ENCODE assay signal across 13 cellular contexts in the genomic region with DNA sequence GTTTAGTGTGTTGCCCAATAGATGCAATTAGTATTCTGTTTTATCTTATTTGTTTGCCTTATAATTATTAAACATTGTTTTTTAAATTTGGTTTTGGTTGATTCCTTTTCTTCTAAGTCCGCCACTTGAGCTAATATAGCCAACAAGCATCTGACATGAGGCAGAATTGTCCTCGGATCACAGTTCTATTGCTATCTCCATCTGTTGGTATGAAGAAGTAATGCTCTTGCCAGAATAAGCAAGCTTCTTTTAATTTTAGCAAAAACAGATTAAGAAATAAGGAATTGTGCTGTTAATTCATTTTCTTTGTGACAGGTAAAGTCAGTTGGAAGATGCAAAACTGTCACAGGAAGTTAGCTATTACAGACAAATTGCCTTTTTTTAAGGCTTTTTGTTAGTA. TPM values are rescaled to one million over a fixed set of nuclear protein-coding genes. Genes with fewer than 3 reads are reported as not detected.
A peak's percentile ranks its signal among the peaks of the same experiment; 100 is the strongest.
DNase-seq lines count a peak whose midpoint lies in the region; ATAC-seq and TF ChIP-seq lines count a peak whose summit lies in the region.
"Had no signal": no experiment of that assay in that cellular context is flagged by ENCODE, and none has a peak within 500 bp of the region (broad histone marks: within the 10 kb centered on the region; RNA-seq: fewer than 3 reads in every experiment).

No MANE protein-coding gene starts in this region.

- DNase-seq in AG09319 (ENCODE audit: extremely low read depth, low read depth), result no peak
- DNase-seq in HT-29 (ENCODE audit: low spot score), result peak; percentile 10
- DNase-seq in amniotic epithelial cell (ENCODE audit: low read depth), result peak; percentile 19
- peak; percentile 27 for DNase-seq in iris pigment epithelial cell (ENCODE audit: low read depth)
- no peak for DNase-seq in RPMI8226
- DNase-seq in NCI-H748 treated with DMSO at 0.1 percent for 48 hours (lab: John Stamatoyannopoulos, UW), result no peak
- DNase-seq: activated T-cell treated with anti-CD3 and anti-CD28 coated beads, Interleukin-2, amount 50 U/mL, for 1 hour; CD4-positive, CD25-positive, alpha-beta regulatory T cell; gastrocnemius medialis; left cardiac atrium; NCI-H2171 had no signal

- peak; percentile 14; the same call in 1 of the 2 replicates for TF ChIP-seq CTCF in AG09319 (IDR thresholded peaks at IDR 0.05; ENCODE audit: low read depth, low read length)

- ATAC-seq in GM19395 (IDR thresholded peaks at IDR 0.05; ENCODE audit: unreplicated experiment) (no peak), GM21381 (IDR thresholded peaks at IDR 0.05; ENCODE audit: unreplicated experiment) (no peak)
- ATAC-seq: left cardiac atrium had no signal

RNA-seq across cellular contexts. Expression of a gene that starts 54.3 kb away (rescaled TPM):
- total RNA-seq in HT-29 (2014; rRNA removed; shearing (Covaris generic)), result 6.0 and 9.8 TPM in 2 replicates

RNA-seq across cellular contexts. Expression of a gene that starts 54.6 kb away (rescaled TPM):
- total RNA-seq in HT-29 (2014; rRNA removed; shearing (Covaris generic)), result 5.6 TPM in 2 replicates

Comparison
In these comparisons a context has a peak if more than half of its experiments do, and no peak if none do; other contexts are left out.
1. DNase-seq: peak in HT-29 (single experiment), amniotic epithelial cell (single experiment) and iris pigment epithelial cell (single experiment); none in AG09319 (single experiment), RPMI8226 (single experiment) and NCI-H748 treated with DMSO at 0.1 percent for 48 hours (single experiment).